ENCODE assay signal across 11 cellular contexts in genomic region chr18:3305933-3306332, GRCh38. TPM values are rescaled to one million over a fixed set of nuclear protein-coding genes. Genes with fewer than 3 reads are reported as not detected.
DNase-seq lines count a peak whose midpoint lies in the region; ATAC-seq and TF ChIP-seq lines count a peak whose summit lies in the region.
"Had no signal": no experiment of that assay in that cellular context is flagged by ENCODE, and none has a peak within 500 bp of the region (broad histone marks: within the 10 kb centered on the region; RNA-seq: fewer than 3 reads in every experiment).

No MANE protein-coding gene starts in this region.

- no peaks in the 10 kb centered on the region for H3K9me3 Mint-ChIP-seq in MCF 10A (ENCODE audit: unreplicated experiment)
- H3K9me3 Mint-ChIP-seq in CD8-positive, alpha-beta T cell, result no peaks in the 10 kb centered on the region
- H3K9me3 Mint-ChIP-seq: neural crest cell had no signal

- DNase-seq in HCEC 1CT (peak; percentile 6), RPMI7951 (ENCODE audit: low read depth) (peak; percentile 31), MCF 10A (ENCODE audit: unreplicated experiment) (peak; percentile 86), osteoblast (ENCODE audit: insufficient read length, low spot score, missing footprints) (no peak), NCI-H1436 treated with DMSO at 0.1 percent for 48 hours (lab: John Stamatoyannopoulos, UW) (no peak), NCI-H2081 treated with DMSO at 0.1 percent for 48 hours (lab: John Stamatoyannopoulos, UW) (no peak), NCI-H748 (lab: John Stamatoyannopoulos, UW; ENCODE audit: unreplicated experiment) (no peak)
- no peak for DNase-seq in CD8-positive, alpha-beta T cell
- DNase-seq: heart right ventricle, NCI-H146 had no signal

- peak overlapping the region; percentile 64 for H3K27ac ChIP-seq in osteoblast (ENCODE audit: low read depth, low read length)
- no peak overlapping the region for H3K27ac ChIP-seq in CD8-positive, alpha-beta T cell (ENCODE audit: low read depth, low read length)

- no TSS peak for BruUV-seq in MCF 10A (replicated peaks; lab: Mats Ljungman, UMichigan)

- POLR2A ChIA-PET in MCF 10A (lab: Yijun Ruan, JAX), result interaction anchor here (0.6 to 3.0 kb wide), 20 partner anchors 8 to 360 kb away, joined by 3 to 40 read pairs (median 4); partner anchors contain the start of gene MYL12A
- POLR2A ChIA-PET in CD8-positive, alpha-beta T cell (lab: Charles Lee), result no interaction called here

- CTCF ChIA-PET in MCF 10A (lab: Yijun Ruan, JAX), result interaction anchor here (0.7 to 2.3 kb wide), 3 partner anchors 9 to 149 kb away, joined by 3 to 7 read pairs (median 6); no protein-coding TSS in a partner anchor
- CTCF ChIA-PET in CD8-positive, alpha-beta T cell (lab: Charles Lee), result interaction anchor here (0.8 to 1.4 kb wide), 2 partner anchors 148 to 360 kb away, joined by 3 to 5 read pairs; no protein-coding TSS in a partner anchor

- H3K27me3 Mint-ChIP-seq in MCF 10A (ENCODE audit: insufficient read depth, unreplicated experiment), result no peaks in the 10 kb centered on the region
- H3K27me3 Mint-ChIP-seq in CD8-positive, alpha-beta T cell (ENCODE audit: low read depth), result peaks cover 10% of the 10 kb centered on the region

- H3K9me3 ChIP-seq in osteoblast (ENCODE audit: low read depth, low read length), result no peaks in the 10 kb centered on the region
- no peaks in the 10 kb centered on the region for H3K9me3 ChIP-seq in CD8-positive, alpha-beta T cell (ENCODE audit: low read length)
- H3K9me3 ChIP-seq: heart right ventricle had no signal

- no peaks in the 10 kb centered on the region for H3K27me3 ChIP-seq in osteoblast (ENCODE audit: insufficient read depth, low read length)
- no peaks in the 10 kb centered on the region for H3K27me3 ChIP-seq in CD8-positive, alpha-beta T cell (ENCODE audit: insufficient read depth, low read length)

- H4K20me1 ChIP-seq in osteoblast (ENCODE audit: insufficient read depth, low read length), result no peaks in the 10 kb centered on the region

- intact Hi-C loops in MCF 10A (cut with micrococcal nuclease), result loop anchor here (1.0 to 2.0 kb wide), 2 partner anchors 15 to 63 kb away; no protein-coding TSS in a partner anchor
- intact Hi-C loops in CD8-positive, alpha-beta T cell (cut with DNase I, micrococcal nuclease), result no loop called here

- no peak for ATAC-seq in CD8-positive, alpha-beta T cell

- H3K4me2 ChIP-seq in osteoblast (ENCODE audit: insufficient read depth, low read length), result peak overlapping the region; percentile 60

- no peak overlapping the region for H3K4me3 ChIP-seq in osteoblast (ENCODE audit: insufficient read depth, low read length)
- H3K4me3 ChIP-seq in CD8-positive, alpha-beta T cell (ENCODE audit: low read depth, low read length), result no peak overlapping the region
- H3K4me3 ChIP-seq: heart right ventricle had no signal

- TF ChIP-seq CTCF in MCF 10A (IDR thresholded peaks at IDR 0.05; ENCODE audit: unreplicated experiment) (no peak), osteoblast (IDR thresholded peaks at IDR 0.05; ENCODE audit: extremely low read depth, low read depth, low read length) (no peak)
- TF ChIP-seq CTCF in CD8-positive, alpha-beta T cell (IDR thresholded peaks at IDR 0.05), result no peak

- peak overlapping the region; percentile 91 for H3K27ac Mint-ChIP-seq in MCF 10A (ENCODE audit: low read depth, unreplicated experiment)
- no peak overlapping the region for H3K27ac Mint-ChIP-seq in CD8-positive, alpha-beta T cell

- no peaks in the 10 kb centered on the region for H3K36me3 ChIP-seq in osteoblast (ENCODE audit: insufficient read depth, low read length)
- no peaks in the 10 kb centered on the region for H3K36me3 ChIP-seq in CD8-positive, alpha-beta T cell (ENCODE audit: insufficient read depth, low read length)
- H3K36me3 ChIP-seq: heart right ventricle had no signal

- no peaks in the 10 kb centered on the region for H3K79me2 ChIP-seq in osteoblast (ENCODE audit: insufficient read depth, low read length)

- H3K4me3 Mint-ChIP-seq in MCF 10A (ENCODE audit: unreplicated experiment), result peak overlapping the region; percentile 58
- H3K4me3 Mint-ChIP-seq in CD8-positive, alpha-beta T cell, result no peak overlapping the region
- H3K4me3 Mint-ChIP-seq: neural crest cell had no signal

- H2AFZ ChIP-seq in osteoblast (ENCODE audit: low read length), result peak overlapping the region; percentile 4

- H3K4me1 Mint-ChIP-seq in MCF 10A (ENCODE audit: insufficient read depth, unreplicated experiment), result peaks cover 17% of the 10 kb centered on the region
- H3K4me1 Mint-ChIP-seq in CD8-positive, alpha-beta T cell (ENCODE audit: low read depth), result no peaks in the 10 kb centered on the region
- H3K4me1 Mint-ChIP-seq: neural crest cell had no signal

- no peaks in the 10 kb centered on the region for H3K36me3 Mint-ChIP-seq in MCF 10A (ENCODE audit: insufficient read depth, unreplicated experiment)
- no peaks in the 10 kb centered on the region for H3K36me3 Mint-ChIP-seq in CD8-positive, alpha-beta T cell

- H3K4me1 ChIP-seq in osteoblast (ENCODE audit: insufficient read depth, low read length), result peaks cover 17% of the 10 kb centered on the region
- H3K4me1 ChIP-seq in CD8-positive, alpha-beta T cell (ENCODE audit: insufficient read depth, low read length), result no peaks in the 10 kb centered on the region
- H3K4me1 ChIP-seq: heart right ventricle had no signal

RNA-seq across cellular contexts. Expression of gene MYL12B, which starts 44.0 kb away (rescaled TPM):
- 564 and 607 TPM in 2 replicates for total RNA-seq in RPMI7951 (2014; rRNA removed; shearing (Covaris generic))
- 175 and 229 TPM in 2 replicates for total RNA-seq in MCF 10A (2022)
- total RNA-seq in osteoblast, result 278 and 283 TPM in 2 replicates
- 100 to 1,000 TPM; 117 to 132 TPM for total RNA-seq in CD8-positive, alpha-beta T cell

RNA-seq across cellular contexts. Expression of gene MYL12A, which starts 58.3 kb away (rescaled TPM):
- total RNA-seq in RPMI7951 (2014; rRNA removed; shearing (Covaris generic)), result 656 and 818 TPM in 2 replicates
- total RNA-seq in MCF 10A (2022), result 286 and 332 TPM in 2 replicates
- total RNA-seq in osteoblast, result 572 and 626 TPM in 2 replicates
- 100 to 1,000 TPM; 129 to 137 TPM for total RNA-seq in CD8-positive, alpha-beta T cell

Comparison
In these comparisons a context has a peak if more than half of its experiments do, and no peak if none do; other contexts are left out.
1. DNase-seq: peak in HCEC 1CT (single experiment), RPMI7951 (single experiment) and MCF 10A (single experiment); none in osteoblast (single experiment), NCI-H1436 treated with DMSO at 0.1 percent for 48 hours (single experiment), CD8-positive, alpha-beta T cell (0 of 7), NCI-H2081 treated with DMSO at 0.1 percent for 48 hours (single experiment) and NCI-H748 (single experiment).